In genomic region chr12:94208433-94208921, GRCh38 we compare ENCODE assay signal across 8 cellular contexts.
A peak's percentile ranks its signal among the peaks of the same experiment; 100 is the strongest.
DNase-seq lines count a peak whose midpoint lies in the region; ATAC-seq and TF ChIP-seq lines count a peak whose summit lies in the region.

No MANE protein-coding gene starts in this region.

- no peak for TF ChIP-seq POLR2A in suprapubic skin (IDR thresholded peaks at IDR 0.05)

- 98% methylated on average over 8 of the region's 8 CpGs for WGBS in mesenchymal stem cell
- WGBS in aorta, 2 donors, result 50 to 54% methylated on average over 8 of the region's 8 CpGs
- WGBS in suprapubic skin, result 77% methylated on average over 8 of the region's 8 CpGs

- H3K4me1 ChIP-seq in mesenchymal stem cell (ENCODE audit: control insufficient read depth, insufficient read depth, low read depth, low read length) (peaks cover 1% of the 10 kb centered on the region), aorta (ENCODE audit: control insufficient read depth in 1 of 2, insufficient read depth in 2 of 2, low read length in 2 of 2) (peaks cover 0 to 3% of the 10 kb centered on the region in 2 donors), suprapubic skin (peaks cover 13% of the 10 kb centered on the region)

- H3K14ac ChIP-seq in mesenchymal stem cell (ENCODE audit: low read length in 2 of 2), result no peak overlapping the region

- no peaks in the 10 kb centered on the region for H3K79me1 ChIP-seq in mesenchymal stem cell (replicated peaks; ENCODE audit: low read length, poor library complexity, severe bottlenecking)

- H3K4me3 ChIP-seq in mesenchymal stem cell (ENCODE audit: insufficient read depth in 1 of 2, low read depth in 1 of 2, low read length in 2 of 2) (peak overlapping the region in 1 of 2 experiments; percentile 61), aorta (ENCODE audit: low read length in 2 of 2) (no peak overlapping the region), suprapubic skin (no peak overlapping the region)

- no peaks in the 10 kb centered on the region for H3K9me3 ChIP-seq in mesenchymal stem cell (ENCODE audit: control insufficient read depth, low read length)
- no peaks in the 10 kb centered on the region for H3K9me3 ChIP-seq in aorta (ENCODE audit: control insufficient read depth, low read length)
- H3K9me3 ChIP-seq in suprapubic skin, result no peaks in the 10 kb centered on the region

- no peaks in the 10 kb centered on the region for H3K27me3 ChIP-seq in mesenchymal stem cell (ENCODE audit: control insufficient read depth in 1 of 2, insufficient read depth in 1 of 2, low read length in 2 of 2)
- H3K27me3 ChIP-seq in aorta (ENCODE audit: control insufficient read depth in 1 of 2, insufficient read depth in 2 of 2, low read length in 1 of 2), result no peaks in the 10 kb centered on the region
- no peaks in the 10 kb centered on the region for H3K27me3 ChIP-seq in suprapubic skin

- no peak overlapping the region for H4K91ac ChIP-seq in mesenchymal stem cell (ENCODE audit: low read length)

- DNase-seq in activated CD8-positive, alpha-beta memory T cell treated with anti-CD3 and anti-CD28 coated beads for 48 hours (ENCODE audit: low read depth in 2 of 3, low spot score in 2 of 3), result peak; percentile 5 to 26 (median 12)
- DNase-seq in mesenchymal stem cell (no peak), aorta (no peak), DMS 273 treated with DMSO at 0.1 percent for 48 hours (lab: John Stamatoyannopoulos, UW) (no peak), suprapubic skin (ENCODE audit: low spot score in 2 of 2) (no peak), cerebellum (ENCODE audit: low spot score) (no peak)

- H3K27ac ChIP-seq in mesenchymal stem cell (ENCODE audit: low read length, poor library complexity, severe bottlenecking) (no peak overlapping the region), aorta (ENCODE audit: low read depth in 1 of 2, low read length in 2 of 2) (peak overlapping the region in 1 of 2 donors; percentile 57), suprapubic skin (no peak overlapping the region)

- no peak overlapping the region for H2BK120ac ChIP-seq in mesenchymal stem cell (ENCODE audit: low read depth, low read length)

- H2BK15ac ChIP-seq in mesenchymal stem cell (ENCODE audit: low read depth, poor library complexity, severe bottlenecking), result no peak overlapping the region

- TF ChIP-seq EP300 in suprapubic skin (IDR thresholded peaks at IDR 0.05), result no peak

- H4K8ac ChIP-seq in mesenchymal stem cell (ENCODE audit: low read length), result no peak overlapping the region

- intact Hi-C loops in aorta (cut with DNase I), result no loop called here

- H3K9ac ChIP-seq in mesenchymal stem cell (ENCODE audit: low read length), result peak overlapping the region; percentile 74

- H3K4me2 ChIP-seq in mesenchymal stem cell (ENCODE audit: low read length, poor library complexity, severe bottlenecking), result no peak overlapping the region

- H2BK12ac ChIP-seq in mesenchymal stem cell (ENCODE audit: low read length in 2 of 2), result no peak overlapping the region

- no peak overlapping the region for H2AFZ ChIP-seq in mesenchymal stem cell (ENCODE audit: low read depth, low read length)

- ATAC-seq in GM19043 (IDR thresholded peaks at IDR 0.05; ENCODE audit: low read depth, unreplicated experiment) (peak; percentile 25), HG03060 (IDR thresholded peaks at IDR 0.05; ENCODE audit: low read depth, unreplicated experiment) (peak; percentile 17), aorta (ENCODE audit: low FRiP score) (peak; percentile 72)

- H3K36me3 ChIP-seq in mesenchymal stem cell (ENCODE audit: control insufficient read depth in 1 of 2, insufficient read depth in 2 of 2, low read depth in 1 of 2, low read length in 2 of 2) (no peaks in the 10 kb centered on the region), aorta (ENCODE audit: control insufficient read depth in 1 of 2, insufficient read depth in 2 of 2, low read length in 1 of 2) (no peaks in the 10 kb centered on the region), suprapubic skin (no peaks in the 10 kb centered on the region)

- H3K23ac ChIP-seq in mesenchymal stem cell (ENCODE audit: low read length in 2 of 2), result no peak overlapping the region

- no peak overlapping the region for H2AK5ac ChIP-seq in mesenchymal stem cell (ENCODE audit: low read length, severe bottlenecking)

- H3K4ac ChIP-seq in mesenchymal stem cell (ENCODE audit: low read depth in 1 of 2, low read length in 2 of 2), result no peak overlapping the region

- TF ChIP-seq CTCF in suprapubic skin (IDR thresholded peaks at IDR 0.05), result no peak

- H2BK5ac ChIP-seq in mesenchymal stem cell (ENCODE audit: low read depth, low read length, poor library complexity, severe bottlenecking), result no peak overlapping the region

- no peak overlapping the region for H3K18ac ChIP-seq in mesenchymal stem cell (ENCODE audit: low read depth in 1 of 2, low read length in 2 of 2)

Comparison
In these comparisons a context has a peak if more than half of its experiments do, and no peak if none do; other contexts are left out.
1. ATAC-seq: peak in every context shown above with its lines; median percentile 72 in aorta; 25 in GM19043; 17 in HG03060.
2. DNase-seq: peak in activated CD8-positive, alpha-beta memory T cell treated with anti-CD3 and anti-CD28 coated beads for 48 hours (3 of 3); none in mesenchymal stem cell (single experiment), aorta (0 of 2), DMS 273 treated with DMSO at 0.1 percent for 48 hours (single experiment), suprapubic skin (0 of 2) and cerebellum (single experiment).